ENCODE assay signal across 9 cellular contexts in genomic region chr16:21257284-21257683, GRCh38. TPM values are rescaled to one million over a fixed set of nuclear protein-coding genes. Genes with fewer than 3 reads are reported as not detected.
"Had no signal": no experiment of that assay in that cellular context is flagged by ENCODE, and none has a peak within 500 bp of the region (broad histone marks: within the 10 kb centered on the region; RNA-seq: fewer than 3 reads in every experiment).

No MANE protein-coding gene starts in this region.

- DNase-seq: GDM1, GF-D8 had no signal

- FAIRE-seq: G401.6, GM12878, GM12891, GM12892, GM18507, GM19239 had no signal

- H3K4me3 ChIP-seq: GM12878 had no signal

- ATAC-seq: GM12878 had no signal

RNA-seq across cellular contexts. Expression of gene CRYM, which starts 20.8 kb away (rescaled TPM):
- total RNA-seq: G401 had no signal

RNA-seq across cellular contexts. Expression of gene ANKS4B, which starts 23.8 kb away (rescaled TPM):
- total RNA-seq: G401 had no signal

RNA-seq across cellular contexts. Expression of gene ZP2, which starts 45.9 kb away (rescaled TPM):
- total RNA-seq: G401 had no signal
